In genomic region chr19:9620842-9621155, GRCh38 we compare ENCODE assay signal across 8 cellular contexts. TPM values are rescaled to one million over a fixed set of nuclear protein-coding genes. Genes with fewer than 3 reads are reported as not detected.
DNase-seq lines count a peak whose midpoint lies in the region; ATAC-seq and TF ChIP-seq lines count a peak whose summit lies in the region.

No MANE protein-coding gene starts in this region.

- no peaks in the 10 kb centered on the region for H3K27me3 ChIP-seq in A673 (replicated peaks; ENCODE audit: insufficient read depth, low read depth, low read length, poor library complexity)
- no peaks in the 10 kb centered on the region for H3K27me3 ChIP-seq in mononuclear cell (ENCODE audit: insufficient read depth, low read length)

- peaks cover 6% of the 10 kb centered on the region for H3K4me1 ChIP-seq in A673 (ENCODE audit: insufficient read depth, low read length, poor library complexity, severe bottlenecking)
- peaks cover 23% of the 10 kb centered on the region for H3K4me1 ChIP-seq in mononuclear cell (ENCODE audit: insufficient read depth, low read length)

- ATAC-seq in HG03196 (IDR thresholded peaks at IDR 0.05; ENCODE audit: unreplicated experiment) = peak; percentile 14
- no peak for ATAC-seq in HG02970 (IDR thresholded peaks at IDR 0.05; ENCODE audit: low FRiP score, unreplicated experiment)

- no peak for TF ChIP-seq CTCF in A673 (conservative IDR thresholded peaks at IDR 0.05; ENCODE audit: low read depth, low read length)
- no peak for TF ChIP-seq CTCF in cardiac fibroblast (IDR thresholded peaks at IDR 0.05; ENCODE audit: low read depth, low read length)

- intact Hi-C loops in A673 (cut with micrococcal nuclease; ENCODE audit: unreplicated experiment) = no loop called here

- POLR2A ChIA-PET in A673 (lab: Charles Lee; ENCODE audit: low non-redundant PET) = no interaction called here

- DNase-seq in A673 (ENCODE audit: low spot score) (no peak), cardiac fibroblast (ENCODE audit: low read depth in 2 of 2) (no peak), NCI-H128 (lab: John Stamatoyannopoulos, UW; ENCODE audit: unreplicated experiment) (no peak), NCI-H2107 (lab: John Stamatoyannopoulos, UW) (no peak), HK-2 (ENCODE audit: unreplicated experiment) (no peak)

- peak overlapping the region; percentile 78 for H3K4me3 ChIP-seq in A673 (ENCODE audit: low read depth, low read length, poor library complexity, severe bottlenecking)
- peak overlapping the region; percentile 92 to 97 for H3K4me3 ChIP-seq in cardiac fibroblast (replicated peaks in 1 of 2; ENCODE audit: low read depth in 2 of 2, low read length in 2 of 2)
- H3K4me3 ChIP-seq in mononuclear cell (ENCODE audit: low read length) = peak overlapping the region; percentile 95

- H3K9me3 ChIP-seq in A673 (ENCODE audit: low read depth, low read length, poor library complexity, severe bottlenecking) = no peaks in the 10 kb centered on the region
- no peaks in the 10 kb centered on the region for H3K9me3 ChIP-seq in mononuclear cell (ENCODE audit: low read depth, low read length)

- peaks cover 33% of the 10 kb centered on the region for H3K36me3 ChIP-seq in A673 (ENCODE audit: insufficient read depth, low read length, poor library complexity, severe bottlenecking)

- peak overlapping the region; percentile 96 for H3K27ac ChIP-seq in A673 (ENCODE audit: low read depth, low read length, poor library complexity, severe bottlenecking)

- CTCF ChIA-PET in A673 (lab: Charles Lee) = no interaction called here

- no TSS peak for BruUV-seq in A673 (replicated peaks; lab: Mats Ljungman, UMichigan)

RNA-seq across cellular contexts. Expression of gene ZNF561, which starts 0.2 kb away (rescaled TPM):
- total RNA-seq in A673 (2021) = 37.7 and 38.2 TPM in 2 replicates
- total RNA-seq in mononuclear cell = 32.1 TPM

RNA-seq across cellular contexts. Expression of gene ZNF121, which starts 36.5 kb away (rescaled TPM):
- total RNA-seq in A673 (2021) (59.9 and 65.6 TPM in 2 replicates), mononuclear cell (38.1 TPM)

RNA-seq across cellular contexts. Expression of gene ZNF562, which starts 54.1 kb away (rescaled TPM):
- 35.9 and 42.3 TPM in 2 replicates for total RNA-seq in A673 (2021)
- total RNA-seq in mononuclear cell = 18.9 TPM
